Comparison of ENCODE assay signal across 10 cellular contexts in the genomic region with DNA sequence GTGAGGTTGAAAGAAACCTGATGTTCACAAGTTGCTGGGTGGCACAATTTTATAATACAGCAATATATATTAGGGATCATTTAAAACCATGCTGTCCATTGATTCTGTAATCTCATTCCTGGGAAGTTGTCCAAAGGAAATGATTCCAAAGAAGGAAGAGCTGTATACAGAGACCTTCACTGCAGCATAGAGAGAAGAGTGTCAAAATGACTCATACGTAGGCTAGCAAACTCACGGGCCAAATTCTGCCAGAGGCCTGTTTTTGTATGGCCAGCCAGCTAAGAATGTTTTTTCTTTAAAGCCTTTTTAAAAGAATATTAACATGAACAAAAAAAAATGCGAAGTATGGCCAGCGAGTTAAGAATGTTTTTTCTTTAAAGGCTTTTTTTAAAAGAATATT.
DNase-seq lines count a peak whose midpoint lies in the region; ATAC-seq and TF ChIP-seq lines count a peak whose summit lies in the region.
"Had no signal": no experiment of that assay in that cellular context is flagged by ENCODE, and none has a peak within 500 bp of the region (broad histone marks: within the 10 kb centered on the region; RNA-seq: fewer than 3 reads in every experiment).

No MANE protein-coding gene starts in this region.

- no peaks in the 10 kb centered on the region for H3K79me2 ChIP-seq in PC-3 (ENCODE audit: low read length)

- no peaks in the 10 kb centered on the region for H3F3A ChIP-seq in PC-3 (ENCODE audit: low read length, unreplicated experiment)

- DNase-seq in BJ (ENCODE audit: low read depth) = peak; percentile 58
- peak; percentile 81 for DNase-seq in PC-3
- DNase-seq in epithelial cell of esophagus (ENCODE audit: low read depth) = peak; percentile 72
- DNase-seq in non-pigmented ciliary epithelial cell (ENCODE audit: low read depth) = peak; percentile 49
- no peak for DNase-seq in HuH-7.5 (ENCODE audit: low spot score)
- no peak for DNase-seq in stimulated activated CD4-positive, alpha-beta T cell treated with anti-CD3 and anti-CD28 coated beads, Interleukin-4, amount 100 ng/mL, for 4 hours
- no peak for DNase-seq in AML-193 (lab: John Stamatoyannopoulos, UW)
- no peak for DNase-seq in NCI-H748 treated with DMSO at 0.1 percent for 48 hours (lab: John Stamatoyannopoulos, UW)
- DNase-seq: DND-41, NCI-H1694 had no signal

- H4K20me1 ChIP-seq in PC-3 (ENCODE audit: low read length) = no peaks in the 10 kb centered on the region

- no peaks in the 10 kb centered on the region for H3K9me2 ChIP-seq in PC-3 (replicated peaks; ENCODE audit: low read length)

- ATAC-seq in PC-3 = peak; percentile 99

- BruUV-seq in PC-3 (replicated peaks; lab: Mats Ljungman, UMichigan) = no TSS peak

- no peak overlapping the region for H3K9ac ChIP-seq in PC-3 (ENCODE audit: low read length)

- H3K27ac ChIP-seq in PC-3 (ENCODE audit: low read length) = no peak overlapping the region

- intact Hi-C loops in PC-3 (cut with micrococcal nuclease) = no loop called here

- H3K4me3 ChIP-seq in BJ (ENCODE audit: low read depth, low read length) (no peak overlapping the region), PC-3 (ENCODE audit: low read length) (no peak overlapping the region), epithelial cell of esophagus (ENCODE audit: low read length) (no peak overlapping the region)

- H3K9me3 ChIP-seq in PC-3 (ENCODE audit: low read length) = no peaks in the 10 kb centered on the region

- no peak overlapping the region for H3K4me2 ChIP-seq in PC-3 (ENCODE audit: low read length)

- H3K36me3 ChIP-seq in BJ (ENCODE audit: control insufficient read depth, insufficient read depth, low read length) (no peaks in the 10 kb centered on the region), PC-3 (ENCODE audit: low read depth, low read length) (no peaks in the 10 kb centered on the region)

- H3K27me3 ChIP-seq in BJ (ENCODE audit: control insufficient read depth, insufficient read depth, low read length) = no peaks in the 10 kb centered on the region
- no peaks in the 10 kb centered on the region for H3K27me3 ChIP-seq in PC-3 (ENCODE audit: low read length)

- CTCF ChIA-PET in BJ (lab: Yijun Ruan, JAX) = interaction anchor here (0.7 to 0.9 kb wide), 2 partner anchors 9 to 14 kb away, joined by 3 read pairs; no protein-coding TSS in a partner anchor
- CTCF ChIA-PET in PC-3 (lab: Charles Lee) = interaction anchor here (0.7 kb wide), 3 partner anchors 43 to 358 kb away, joined by 3 to 5 read pairs (median 5); no protein-coding TSS in a partner anchor

- peaks cover 9% of the 10 kb centered on the region for H3K4me1 ChIP-seq in PC-3 (ENCODE audit: insufficient read depth, low read length)

- TF ChIP-seq CTCF in BJ (IDR thresholded peaks at IDR 0.05; ENCODE audit: insufficient read depth, low read depth, low read length) (no peak), PC-3 (conservative IDR thresholded peaks at IDR 0.05; ENCODE audit: low read depth, low read length) (no peak), epithelial cell of esophagus (IDR thresholded peaks at IDR 0.05; ENCODE audit: insufficient read depth, low read depth, low read length, missing control alignments) (no peak)

- H2AFZ ChIP-seq in PC-3 (ENCODE audit: low read length) = no peak overlapping the region

- POLR2A ChIA-PET in BJ (lab: Charles Lee) (interaction anchor here (0.6 to 0.7 kb wide), 2 partner anchors 14 to 48 kb away, joined by 3 to 5 read pairs; no protein-coding TSS in a partner anchor), PC-3 (lab: Charles Lee; ENCODE audit: unreplicated experiment) (no interaction called here)

Comparison
In these comparisons a context has a peak if more than half of its experiments do, and no peak if none do; other contexts are left out.
1. DNase-seq: peak in BJ (single experiment), PC-3 (single experiment), epithelial cell of esophagus (single experiment) and non-pigmented ciliary epithelial cell (single experiment); none in HuH-7.5 (single experiment), stimulated activated CD4-positive, alpha-beta T cell treated with anti-CD3 and anti-CD28 coated beads, Interleukin-4, amount 100 ng/mL, for 4 hours (0 of 2), AML-193 (0 of 2) and NCI-H748 treated with DMSO at 0.1 percent for 48 hours (single experiment).